In genomic region chr2:148603562-148603920, GRCh38 we compare ENCODE assay signal across 11 cellular contexts. TPM values are rescaled to one million over a fixed set of nuclear protein-coding genes. Genes with fewer than 3 reads are reported as not detected.
DNase-seq lines count a peak whose midpoint lies in the region; ATAC-seq and TF ChIP-seq lines count a peak whose summit lies in the region.
"Had no signal": no experiment of that assay in that cellular context is flagged by ENCODE, and none has a peak within 500 bp of the region (broad histone marks: within the 10 kb centered on the region; RNA-seq: fewer than 3 reads in every experiment).

No MANE protein-coding gene starts in this region.

- intact Hi-C loops in activated T-helper 1 cell treated with anti-CD3 and anti-CD28 coated beads, Interleukin-12 subunit alpha, Interleukin-12 subunit beta, Interleukin-2, Interleukin-4 antibody, amounts not matched to agents 30 ng/mL and 10 ng/mL and 1 ng/mL, durations not matched to agents 14 hours and 24 hours and 36 hours (cut with micrococcal nuclease): loop anchor here (1.0 to 2.0 kb wide), 15 partner anchors 11 to 1309 kb away; partner anchors contain the start of genes ACVR2A and ORC4
- intact Hi-C loops in colonic mucosa (cut with DNase I): no loop called here

- DNase-seq in activated T-helper 1 cell treated with anti-CD3 and anti-CD28 coated beads, Interleukin-12 subunit alpha, Interleukin-12 subunit beta, Interleukin-2, Interleukin-4 antibody, amounts not matched to agents 30 ng/mL and 10 ng/mL and 1 ng/mL, durations not matched to agents 14 hours and 24 hours and 36 hours (ENCODE audit: low spot score): peak; percentile 40
- DNase-seq in putamen (ENCODE audit: low spot score): no peak
- DNase-seq in colonic mucosa: no peak
- no peak for DNase-seq in erythroblast (lab: John Stamatoyannopoulos, UW)
- DNase-seq: GF-D8, IMR-90, NCI-H524 treated with DMSO at 0.1 percent for 48 hours had no signal

- H3K36me3 Mint-ChIP-seq in activated T-helper 1 cell treated with anti-CD3 and anti-CD28 coated beads, Interleukin-12 subunit alpha, Interleukin-12 subunit beta, Interleukin-2, Interleukin-4 antibody, amounts not matched to agents 30 ng/mL and 10 ng/mL and 1 ng/mL, durations not matched to agents 14 hours and 24 hours and 36 hours (ENCODE audit: low read depth): peaks cover 4% of the 10 kb centered on the region

- peak overlapping the region; percentile 96 for H3K27ac Mint-ChIP-seq in activated T-helper 1 cell treated with anti-CD3 and anti-CD28 coated beads, Interleukin-12 subunit alpha, Interleukin-12 subunit beta, Interleukin-2, Interleukin-4 antibody, amounts not matched to agents 30 ng/mL and 10 ng/mL and 1 ng/mL, durations not matched to agents 14 hours and 24 hours and 36 hours

- H3K9ac ChIP-seq in colonic mucosa (ENCODE audit: low read depth in 2 of 2, low read length in 2 of 2): no peak overlapping the region

- TF ChIP-seq POLR2A in erythroblast (IDR thresholded peaks at IDR 0.05; ENCODE audit: low read length): no peak

- H3K27me3 ChIP-seq in colonic mucosa: no peaks in the 10 kb centered on the region

- H3K4me1 Mint-ChIP-seq in activated T-helper 1 cell treated with anti-CD3 and anti-CD28 coated beads, Interleukin-12 subunit alpha, Interleukin-12 subunit beta, Interleukin-2, Interleukin-4 antibody, amounts not matched to agents 30 ng/mL and 10 ng/mL and 1 ng/mL, durations not matched to agents 14 hours and 24 hours and 36 hours (ENCODE audit: low read depth): peaks cover 29% of the 10 kb centered on the region

- TF ChIP-seq CTCF in colonic mucosa (IDR thresholded peaks at IDR 0.05): no peak

- H3K27ac ChIP-seq in colonic mucosa: no peak overlapping the region

- H3K4me3 Mint-ChIP-seq in activated T-helper 1 cell treated with anti-CD3 and anti-CD28 coated beads, Interleukin-12 subunit alpha, Interleukin-12 subunit beta, Interleukin-2, Interleukin-4 antibody, amounts not matched to agents 30 ng/mL and 10 ng/mL and 1 ng/mL, durations not matched to agents 14 hours and 24 hours and 36 hours: no peak overlapping the region

- H3K9me3 Mint-ChIP-seq in activated T-helper 1 cell treated with anti-CD3 and anti-CD28 coated beads, Interleukin-12 subunit alpha, Interleukin-12 subunit beta, Interleukin-2, Interleukin-4 antibody, amounts not matched to agents 30 ng/mL and 10 ng/mL and 1 ng/mL, durations not matched to agents 14 hours and 24 hours and 36 hours: peaks cover 14% of the 10 kb centered on the region

- peaks cover 13% of the 10 kb centered on the region for H3K27me3 Mint-ChIP-seq in activated T-helper 1 cell treated with anti-CD3 and anti-CD28 coated beads, Interleukin-12 subunit alpha, Interleukin-12 subunit beta, Interleukin-2, Interleukin-4 antibody, amounts not matched to agents 30 ng/mL and 10 ng/mL and 1 ng/mL, durations not matched to agents 14 hours and 24 hours and 36 hours (ENCODE audit: insufficient read depth)
- H3K27me3 Mint-ChIP-seq: activated naive CD8-positive, alpha-beta T cell had no signal

- H3K4me1 ChIP-seq in colonic mucosa: no peaks in the 10 kb centered on the region

- H3K9me3 ChIP-seq in colonic mucosa: no peaks in the 10 kb centered on the region

- ATAC-seq in GM18867 (IDR thresholded peaks at IDR 0.05; ENCODE audit: unreplicated experiment) (peak; percentile 99), GM19468 (IDR thresholded peaks at IDR 0.05; ENCODE audit: extremely low read depth, unreplicated experiment) (peak; percentile 95), HG03045 (IDR thresholded peaks at IDR 0.05; ENCODE audit: unreplicated experiment) (peak; percentile 98)

- H3K4me3 ChIP-seq in colonic mucosa: no peak overlapping the region

- H3K36me3 ChIP-seq in colonic mucosa: no peaks in the 10 kb centered on the region

RNA-seq across cellular contexts. Expression of gene EPC2, which starts 41.0 kb away (rescaled TPM):
- total RNA-seq in activated T-helper 1 cell treated with anti-CD3 and anti-CD28 coated beads, Interleukin-12 subunit alpha, Interleukin-12 subunit beta, Interleukin-2, Interleukin-4 antibody, amounts not matched to agents 30 ng/mL and 10 ng/mL and 1 ng/mL, durations not matched to agents 14 hours and 24 hours and 36 hours: 36.2 and 36.9 TPM in 2 replicates
- total RNA-seq in colonic mucosa: 10 to 100 TPM; 18.4 to 20.7 TPM
